ENCODE assay signal across 1 cellular context in genomic region chr5:151122828-151123227, GRCh38.
TF ChIP-seq lines count a peak whose summit lies in the region.

No MANE protein-coding gene starts in this region.

TF ChIP-seq in K562, 482 proteins besides CTCF, POLR2A, EP300 and RAD21 (continued from another document):
- TF ChIP-seq RERE (CRISPR knock-in tag; IDR thresholded peaks at IDR 0.05; ENCODE audit: borderline replicate concordance) (no peak), MYC (IDR thresholded peaks at IDR 0.05; ENCODE audit: low read depth, low read length) (0 out of 2 replicates have a peak, but pooled peaks have one; percentile 14), MYC (CRISPR knock-in tag; IDR thresholded peaks at IDR 0.05; ENCODE audit: borderline replicate concordance, low read depth) (no peak), MEIS2 (IDR thresholded peaks at IDR 0.05; ENCODE audit: partially characterized antibody) (peak; percentile 80), EGR1 (conservative IDR thresholded peaks at IDR 0.05) (peak; percentile 37; the same call in 1 of the 2 replicates), CLOCK (CRISPR knock-in tag; IDR thresholded peaks at IDR 0.05; ENCODE audit: borderline replicate concordance) (no peak), MGA (IDR thresholded peaks at IDR 0.05) (peak; percentile 82), NRF1 (conservative IDR thresholded peaks at IDR 0.05 in 1 of 2, IDR thresholded peaks at IDR 0.05 in 1 of 2) (no peak), GABPB2 (CRISPR knock-in tag; conservative IDR thresholded peaks at IDR 0.05) (no peak), HCFC1 (IDR thresholded peaks at IDR 0.05; ENCODE audit: low read depth, low read length) (no peak), ATF6 (CRISPR knock-in tag; IDR thresholded peaks at IDR 0.05) (no peak), PKNOX1 (IDR thresholded peaks at IDR 0.05) (peak; percentile 68), ZNF224 (CRISPR knock-in tag; IDR thresholded peaks at IDR 0.05) (no peak), PREB (CRISPR knock-in tag; IDR thresholded peaks at IDR 0.05) (no peak)
